Comparison of ENCODE assay signal across 16 cellular contexts in genomic region chr17:68094481-68095078, GRCh38.
"Had no signal": no experiment of that assay in that cellular context is flagged by ENCODE, and none has a peak within 500 bp of the region (broad histone marks: within the 10 kb centered on the region; RNA-seq: fewer than 3 reads in every experiment).

No MANE protein-coding gene starts in this region.

- H3K9ac ChIP-seq: parathyroid adenoma had no signal

- H3K36me3 ChIP-seq: gastrocnemius medialis, lower lobe of right lung, neutrophil, thoracic aorta, tibial nerve, upper lobe of left lung had no signal

- H3K79me2 ChIP-seq: parathyroid adenoma had no signal

- H3K4me1 ChIP-seq: gastrocnemius medialis, lower lobe of right lung, parathyroid adenoma, tibial nerve had no signal

- DNase-seq: cortex of kidney; effector memory CD8-positive, alpha-beta T cell; foreskin fibroblast; gastrocnemius medialis; left ventricle myocardium superior; lower lobe of right lung; natural killer cell; stimulated activated CD4-positive, alpha-beta T cell treated with anti-CD3 and anti-CD28 coated beads, Interleukin-15, amount 100 ng/mL, for 24 hours; stimulated activated CD4-positive, alpha-beta T cell treated with anti-CD3 and anti-CD28 coated beads, Interleukin-2, amount 100 ng/mL, for 48 hours; stimulated activated naive B cell treated with anti-CD40 and anti-IgM and Interleukin-4, amounts not matched to agents 10 μg/mL and 1 μg/mL and 100 μg/mL, for 72 hours; upper lobe of left lung had no signal

- H3K4me3 ChIP-seq: gastrocnemius medialis, lower lobe of right lung, skin epidermis, thoracic aorta, tibial nerve, upper lobe of left lung had no signal

- H2AFZ ChIP-seq: parathyroid adenoma had no signal

- H3K27me3 ChIP-seq: gastrocnemius medialis, neutrophil, tibial nerve, upper lobe of left lung had no signal

- H3K27ac ChIP-seq: gastrocnemius medialis, lower lobe of right lung, neutrophil, parathyroid adenoma, skin epidermis, thoracic aorta, tibial nerve, upper lobe of left lung had no signal

- ATAC-seq: effector memory CD8-positive, alpha-beta T cell; gastrocnemius medialis; left ventricle myocardium superior; lower lobe of right lung; natural killer cell; stimulated activated naive B cell treated with anti-CD40 and anti-IgM and Interleukin-4, amounts not matched to agents 10 μg/mL and 1 μg/mL and 100 μg/mL, for 72 hours had no signal

- H3K9me3 ChIP-seq: gastrocnemius medialis, lower lobe of right lung, neutrophil, thoracic aorta, tibial nerve, upper lobe of left lung had no signal
